ENCODE assay signal across 10 cellular contexts in genomic region chr3:42830437-42831320, GRCh38. TPM values are rescaled to one million over a fixed set of nuclear protein-coding genes. Genes with fewer than 3 reads are reported as not detected.
DNase-seq lines count a peak whose midpoint lies in the region; ATAC-seq and TF ChIP-seq lines count a peak whose summit lies in the region.
"Had no signal": no experiment of that assay in that cellular context is flagged by ENCODE, and none has a peak within 500 bp of the region (broad histone marks: within the 10 kb centered on the region; RNA-seq: fewer than 3 reads in every experiment).

No MANE protein-coding gene starts in this region.

- H3K4me1 Mint-ChIP-seq in osteocyte (ENCODE audit: unreplicated experiment) = peaks cover 2% of the 10 kb centered on the region

- H3K4me3 Mint-ChIP-seq in osteocyte (ENCODE audit: unreplicated experiment) = no peak overlapping the region

- no peaks in the 10 kb centered on the region for H3K36me3 Mint-ChIP-seq in osteocyte (ENCODE audit: unreplicated experiment)

- H3K27ac Mint-ChIP-seq in osteocyte (ENCODE audit: unreplicated experiment) = no peak overlapping the region

- DNase-seq in NCI-H146 (lab: John Stamatoyannopoulos, UW) (peak; percentile 25), NCI-H146 treated with DMSO at 0.1 percent for 48 hours (lab: John Stamatoyannopoulos, UW; ENCODE audit: unreplicated experiment) (no peak), NCI-H2227 (lab: John Stamatoyannopoulos, UW; ENCODE audit: unreplicated experiment) (peak; percentile 50), coronary artery (ENCODE audit: low spot score) (no peak), osteocyte (ENCODE audit: extremely low spot score, unreplicated experiment) (no peak), germinal center (ENCODE audit: low spot score) (no peak)

- peak; percentile 17 for TF ChIP-seq CTCF in coronary artery (IDR thresholded peaks at IDR 0.05)
- peak; percentile 32 for TF ChIP-seq CTCF in osteocyte (IDR thresholded peaks at IDR 0.05)

- no peaks in the 10 kb centered on the region for H3K9me3 Mint-ChIP-seq in osteocyte (ENCODE audit: unreplicated experiment)
- H3K9me3 Mint-ChIP-seq: CD4-positive, CD25-positive, alpha-beta regulatory T cell had no signal

- peaks cover 52% of the 10 kb centered on the region for H3K27me3 Mint-ChIP-seq in osteocyte (ENCODE audit: unreplicated experiment)

- no peak overlapping the region for H3K4me3 ChIP-seq in coronary artery

- H3K27ac ChIP-seq in coronary artery = no peak overlapping the region

- ATAC-seq in GM18511 (IDR thresholded peaks at IDR 0.05; ENCODE audit: unreplicated experiment) (no peak), GM21723 (IDR thresholded peaks at IDR 0.05; ENCODE audit: unreplicated experiment) (no peak)

RNA-seq across cellular contexts. Expression of gene ACKR2, which starts 21.4 kb away (rescaled TPM):
- 0.19 and 0.24 TPM in 2 replicates for total RNA-seq in osteocyte
- total RNA-seq: CD4-positive, CD25-positive, alpha-beta regulatory T cell had no signal

RNA-seq across cellular contexts. Expression of gene HIGD1A, which starts 26.4 kb away (rescaled TPM):
- total RNA-seq in osteocyte = 63.8 and 66.1 TPM in 2 replicates

RNA-seq across cellular contexts. Expression of gene CYP8B1, which starts 45.0 kb away (rescaled TPM):
- not detected in 2 replicates for total RNA-seq in osteocyte
- total RNA-seq: activated CD8-positive, alpha-beta memory T cell treated with anti-CD3 and anti-CD28 coated beads for 36 hours; CD4-positive, CD25-positive, alpha-beta regulatory T cell had no signal

RNA-seq across cellular contexts. Expression of gene CCDC13, which starts 57.6 kb away (rescaled TPM):
- 0.30 TPM in 1 of 2 replicates, not detected in the other for total RNA-seq in osteocyte

Comparison
In these comparisons a context has a peak if more than half of its experiments do, and no peak if none do; other contexts are left out.
1. DNase-seq: peak in NCI-H146 (single experiment) and NCI-H2227 (single experiment); none in NCI-H146 treated with DMSO at 0.1 percent for 48 hours (single experiment), coronary artery (single experiment), osteocyte (single experiment) and germinal center (single experiment).